In the genomic region with DNA sequence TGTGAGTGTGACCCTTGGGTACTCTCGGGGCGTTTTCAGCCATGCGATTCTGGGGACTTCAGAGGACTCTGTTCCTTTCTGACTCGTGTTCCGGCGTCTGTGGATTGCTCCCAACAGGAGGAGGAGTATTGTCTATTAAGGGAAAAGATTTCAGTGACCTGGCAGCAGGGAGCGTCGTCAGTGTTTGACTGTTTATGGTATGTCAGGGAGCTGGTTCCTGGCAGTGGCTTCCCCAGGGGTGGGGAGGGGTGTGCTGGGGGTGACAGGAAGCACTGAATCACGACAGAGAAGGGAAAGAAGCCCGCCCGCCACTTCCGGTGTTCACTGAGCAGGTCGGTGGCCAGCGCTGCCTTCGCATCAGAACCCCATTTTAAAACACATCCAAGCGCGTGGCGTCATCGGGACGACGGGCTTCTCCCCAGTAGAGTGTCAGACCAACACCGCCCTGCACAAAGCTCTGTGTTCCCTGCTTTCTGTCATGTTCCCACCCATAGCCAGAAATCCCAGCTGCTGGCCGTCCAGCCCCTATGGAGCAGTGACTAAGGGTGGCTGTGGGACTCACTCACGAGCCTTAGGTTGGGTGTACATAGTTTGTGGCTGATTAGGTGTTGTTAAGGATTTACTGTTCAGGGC, we compare ENCODE assay signal across 8 cellular contexts. TPM values are rescaled to one million over a fixed set of nuclear protein-coding genes. Genes with fewer than 3 reads are reported as not detected.
A peak's percentile ranks its signal among the peaks of the same experiment; 100 is the strongest.
DNase-seq lines count a peak whose midpoint lies in the region; ATAC-seq and TF ChIP-seq lines count a peak whose summit lies in the region.

No MANE protein-coding gene starts in this region.

- H2AFZ ChIP-seq in OCI-LY7 (ENCODE audit: low read length): peak overlapping the region; percentile 66; the same call in 1 of the 2 replicates

- peak overlapping the region; percentile 41 for H3K4me2 ChIP-seq in OCI-LY7 (ENCODE audit: low read length)

- TF ChIP-seq CTCF in OCI-LY7 (conservative IDR thresholded peaks at IDR 0.05; ENCODE audit: low read length): no peak

- TF ChIP-seq POLR2A in GM18505 (IDR thresholded peaks at IDR 0.05; ENCODE audit: borderline replicate concordance, extremely low read depth, insufficient read depth, insufficient read length): no peak

- BruUV-seq in OCI-LY7 (replicated peaks; lab: Mats Ljungman, UMichigan): no TSS peak

- peaks cover 12% of the 10 kb centered on the region for H3K4me1 ChIP-seq in OCI-LY7 (ENCODE audit: insufficient read depth, low read length, poor library complexity, severe bottlenecking)

- no peaks in the 10 kb centered on the region for H3K9me3 ChIP-seq in OCI-LY7 (ENCODE audit: low read length)

- DNase-seq in OCI-LY7 (ENCODE audit: low spot score): no peak
- peak; percentile 64 for DNase-seq in activated naive CD8-positive, alpha-beta T cell treated with anti-CD3 and anti-CD28 coated beads, Interleukin-2, amount 50 U/mL, for 24 hours
- DNase-seq in left lobe of liver (ENCODE audit: low spot score): peak; percentile 53
- DNase-seq in stimulated activated CD4-positive, alpha-beta T cell treated with anti-CD3 and anti-CD28 coated beads, Interleukin-4, amount 100 ng/mL, for 4 hours: peak; percentile 51 to 78
- DNase-seq in NCI-H187 treated with DMSO at 0.1 percent for 48 hours (lab: John Stamatoyannopoulos, UW): no peak
- no peak for DNase-seq in NCI-H345 (lab: John Stamatoyannopoulos, UW)

- no peaks in the 10 kb centered on the region for H3K36me3 ChIP-seq in OCI-LY7 (ENCODE audit: insufficient read depth, low read length)

- no peaks in the 10 kb centered on the region for H3K9me2 ChIP-seq in OCI-LY7 (ENCODE audit: insufficient read depth, low read length)

- H3K9me3 Mint-ChIP-seq in activated naive CD8-positive, alpha-beta T cell treated with anti-CD3 and anti-CD28 coated beads, Interleukin-2, amount 50 U/mL, for 24 hours: no peaks in the 10 kb centered on the region

- H3K4me3 Mint-ChIP-seq in activated naive CD8-positive, alpha-beta T cell treated with anti-CD3 and anti-CD28 coated beads, Interleukin-2, amount 50 U/mL, for 24 hours: peak overlapping the region; percentile 47

- peaks cover 30% of the 10 kb centered on the region for H3K4me1 Mint-ChIP-seq in activated naive CD8-positive, alpha-beta T cell treated with anti-CD3 and anti-CD28 coated beads, Interleukin-2, amount 50 U/mL, for 24 hours

- ATAC-seq in GM18505 (IDR thresholded peaks at IDR 0.05; ENCODE audit: unreplicated experiment) (peak; percentile 57), left lobe of liver (peak; percentile 60), HG02970 (IDR thresholded peaks at IDR 0.05; ENCODE audit: low FRiP score, unreplicated experiment) (no peak)
- ATAC-seq in activated naive CD8-positive, alpha-beta T cell treated with anti-CD3 and anti-CD28 coated beads, Interleukin-2, amount 50 U/mL, for 24 hours: peak; percentile 85

- intact Hi-C loops in OCI-LY7 (cut with micrococcal nuclease; ENCODE audit: unreplicated experiment): no loop called here

- H3K27ac Mint-ChIP-seq in activated naive CD8-positive, alpha-beta T cell treated with anti-CD3 and anti-CD28 coated beads, Interleukin-2, amount 50 U/mL, for 24 hours: peak overlapping the region; percentile 10

- peaks cover 32% of the 10 kb centered on the region for H3K27me3 Mint-ChIP-seq in activated naive CD8-positive, alpha-beta T cell treated with anti-CD3 and anti-CD28 coated beads, Interleukin-2, amount 50 U/mL, for 24 hours

- no peaks in the 10 kb centered on the region for H4K20me1 ChIP-seq in OCI-LY7 (ENCODE audit: insufficient read depth, low read length)

- no peaks in the 10 kb centered on the region for H3K36me3 Mint-ChIP-seq in activated naive CD8-positive, alpha-beta T cell treated with anti-CD3 and anti-CD28 coated beads, Interleukin-2, amount 50 U/mL, for 24 hours (ENCODE audit: low read depth)

- no peaks in the 10 kb centered on the region for H3K79me2 ChIP-seq in OCI-LY7 (ENCODE audit: insufficient read depth, low read depth, low read length)

- CTCF ChIA-PET in OCI-LY7 (lab: Charles Lee; ENCODE audit: unreplicated experiment): no interaction called here

- H3K4me3 ChIP-seq in OCI-LY7 (ENCODE audit: low read depth, low read length, poor library complexity, severe bottlenecking): no peak overlapping the region

- no peak overlapping the region for H3K27ac ChIP-seq in OCI-LY7 (ENCODE audit: low read depth, low read length, poor library complexity, severe bottlenecking)

- POLR2A ChIA-PET in OCI-LY7 (lab: Charles Lee): no interaction called here

RNA-seq across cellular contexts. Expression of a gene that starts 33.8 kb away (rescaled TPM):
- total RNA-seq in OCI-LY7 (2014; rRNA removed; shearing (Covaris generic)): 2.5 TPM in 1 of 2 replicates, not detected in the other
- 0.24 and 0.34 TPM in 2 replicates for total RNA-seq in OCI-LY7 (2022)
- 12.4 TPM for total RNA-seq in left lobe of liver

RNA-seq across cellular contexts. Expression of a gene that starts 34.0 kb away (rescaled TPM):
- total RNA-seq in OCI-LY7 (2014; rRNA removed; shearing (Covaris generic)): not detected in 2 replicates
- total RNA-seq in OCI-LY7 (2022): 0.06 and 0.39 TPM in 2 replicates
- total RNA-seq in left lobe of liver: 9.1 TPM

Comparison
In these comparisons a context has a peak if more than half of its experiments do, and no peak if none do; other contexts are left out.
1. DNase-seq: peak in activated naive CD8-positive, alpha-beta T cell treated with anti-CD3 and anti-CD28 coated beads, Interleukin-2, amount 50 U/mL, for 24 hours (single experiment), left lobe of liver (single experiment) and stimulated activated CD4-positive, alpha-beta T cell treated with anti-CD3 and anti-CD28 coated beads, Interleukin-4, amount 100 ng/mL, for 4 hours (2 of 2); none in OCI-LY7 (single experiment), NCI-H187 treated with DMSO at 0.1 percent for 48 hours (single experiment) and NCI-H345 (single experiment).